In genomic region chr17:53792451-53792850, GRCh38 we compare ENCODE assay signal across 26 cellular contexts. TPM values are rescaled to one million over a fixed set of nuclear protein-coding genes. Genes with fewer than 3 reads are reported as not detected.
A peak's percentile ranks its signal among the peaks of the same experiment; 100 is the strongest.
DNase-seq lines count a peak whose midpoint lies in the region; ATAC-seq and TF ChIP-seq lines count a peak whose summit lies in the region.
"Had no signal": no experiment of that assay in that cellular context is flagged by ENCODE, and none has a peak within 500 bp of the region (broad histone marks: within the 10 kb centered on the region; RNA-seq: fewer than 3 reads in every experiment).

No MANE protein-coding gene starts in this region.

- no peaks in the 10 kb centered on the region for H3K27me3 Mint-ChIP-seq in stimulated activated naive B cell treated with anti-CD40 and anti-IgM and Interleukin-4, amounts not matched to agents 10 μg/mL and 1 μg/mL and 100 μg/mL, for 72 hours
- H3K27me3 Mint-ChIP-seq: CD4-positive, alpha-beta T cell; CD8-positive, alpha-beta memory T cell had no signal

- no peaks in the 10 kb centered on the region for H3K79me1 ChIP-seq in neuronal stem cell (ENCODE audit: low read depth, low read length)

- 0 out of 2 replicates have a peak, but pooled peaks have one; percentile 5 for TF ChIP-seq CTCF in WERI-Rb-1 (IDR thresholded peaks at IDR 0.05; ENCODE audit: low read depth, low read length)

- H2AK5ac ChIP-seq in neuronal stem cell (ENCODE audit: low read depth, low read length), result no peak overlapping the region

- no peak overlapping the region for H2BK12ac ChIP-seq in neuronal stem cell (ENCODE audit: low read length)

- no peaks in the 10 kb centered on the region for H3K27me3 ChIP-seq in WERI-Rb-1 (ENCODE audit: insufficient read depth, low read depth, severe bottlenecking)
- H3K27me3 ChIP-seq in neuronal stem cell (ENCODE audit: control insufficient read depth in 3 of 3, insufficient read depth in 3 of 3, low read depth in 1 of 3, low read length in 3 of 3), result no peaks in the 10 kb centered on the region
- no peaks in the 10 kb centered on the region for H3K27me3 ChIP-seq in skeletal muscle tissue (ENCODE audit: control insufficient read depth in 3 of 3, insufficient read depth in 3 of 3, low read length in 3 of 3)
- H3K27me3 ChIP-seq: BE2C; BLaER1 treated with 17β-estradiol and CSF1 and Interleukin-3, amounts not matched to agents 10 nM and 100 nM had no signal

- ATAC-seq in Right ventricle myocardium superior (ENCODE audit: poor library complexity) (no peak), HG03025 (IDR thresholded peaks at IDR 0.05; ENCODE audit: low FRiP score, unreplicated experiment) (no peak)
- ATAC-seq in stimulated activated naive B cell treated with anti-CD40 and anti-IgM and Interleukin-4, amounts not matched to agents 10 μg/mL and 1 μg/mL and 100 μg/mL, for 72 hours (replicated peaks), result no peak
- ATAC-seq: A549, GM12878 had no signal

- no peak overlapping the region for H2BK120ac ChIP-seq in neuronal stem cell (ENCODE audit: low read depth, low read length)

- H3K4me2 ChIP-seq in neuronal stem cell (ENCODE audit: insufficient read depth, low read length, poor library complexity, severe bottlenecking), result no peak overlapping the region
- H3K4me2 ChIP-seq: A549 had no signal

- H3K4me1 ChIP-seq in neuronal stem cell (ENCODE audit: control insufficient read depth in 2 of 2, insufficient read depth in 1 of 2, low read depth in 1 of 2, low read length in 2 of 2) (no peaks in the 10 kb centered on the region), skeletal muscle tissue (ENCODE audit: control insufficient read depth in 3 of 3, insufficient read depth in 3 of 3, low read length in 3 of 3) (peaks cover 10 to 36% (median 17%) of the 10 kb centered on the region in 3 donors)
- H3K4me1 ChIP-seq: A549, BE2C had no signal

- no peak overlapping the region for H3K14ac ChIP-seq in neuronal stem cell (ENCODE audit: low read length)

- H2BK15ac ChIP-seq in neuronal stem cell (ENCODE audit: low read length), result no peak overlapping the region

- DNase-seq in cardiac septum (ENCODE audit: low spot score), result peak; percentile 62
- DNase-seq in Right ventricle myocardium superior, result no peak
- DNase-seq in WERI-Rb-1, result no peak
- DNase-seq in neuronal stem cell (ENCODE audit: low spot score), result no peak
- no peak for DNase-seq in stimulated activated naive B cell treated with anti-CD40 and anti-IgM and Interleukin-4, amounts not matched to agents 10 μg/mL and 1 μg/mL and 100 μg/mL, for 72 hours
- no peak for DNase-seq in NCI-H226
- DNase-seq: 8988T; ACHN; AML-193; BE2C; CD4-positive, alpha-beta T cell; CD8-positive, alpha-beta memory T cell; DMS 273 treated with DMSO at 0.1 percent for 48 hours; DMS79; EL; GDM1; GM23248; H7; HCEC 1CT had no signal

- H3K27ac Mint-ChIP-seq in stimulated activated naive B cell treated with anti-CD40 and anti-IgM and Interleukin-4, amounts not matched to agents 10 μg/mL and 1 μg/mL and 100 μg/mL, for 72 hours, result no peak overlapping the region
- H3K27ac Mint-ChIP-seq: CD14-positive monocyte; CD4-positive, alpha-beta T cell; CD8-positive, alpha-beta memory T cell had no signal

- H3K4me3 Mint-ChIP-seq in stimulated activated naive B cell treated with anti-CD40 and anti-IgM and Interleukin-4, amounts not matched to agents 10 μg/mL and 1 μg/mL and 100 μg/mL, for 72 hours, result no peak overlapping the region
- H3K4me3 Mint-ChIP-seq: CD14-positive monocyte; CD4-positive, alpha-beta T cell; CD8-positive, alpha-beta memory T cell had no signal

- no peaks in the 10 kb centered on the region for H3K4me1 Mint-ChIP-seq in stimulated activated naive B cell treated with anti-CD40 and anti-IgM and Interleukin-4, amounts not matched to agents 10 μg/mL and 1 μg/mL and 100 μg/mL, for 72 hours
- H3K4me1 Mint-ChIP-seq: CD14-positive monocyte; CD8-positive, alpha-beta memory T cell had no signal

- H3K27ac ChIP-seq in WERI-Rb-1 (no peak overlapping the region), neuronal stem cell (replicated peaks; ENCODE audit: low read length) (no peak overlapping the region), skeletal muscle tissue (ENCODE audit: low read depth, low read length) (peak overlapping the region; percentile 57)
- H3K27ac ChIP-seq: A549; BLaER1 treated with 17β-estradiol and CSF1 and Interleukin-3, amounts not matched to agents 10 nM and 100 nM; GM23248 had no signal

- H3K23ac ChIP-seq in neuronal stem cell (ENCODE audit: low read depth, low read length, poor library complexity), result no peak overlapping the region

- no peaks in the 10 kb centered on the region for H3K9me3 ChIP-seq in WERI-Rb-1 (ENCODE audit: severe bottlenecking)
- H3K9me3 ChIP-seq in neuronal stem cell (replicated peaks in 1 of 2; ENCODE audit: control insufficient read depth in 2 of 2, insufficient read depth in 1 of 2, low read depth in 1 of 2, low read length in 2 of 2), result no peaks in the 10 kb centered on the region
- no peaks in the 10 kb centered on the region for H3K9me3 ChIP-seq in skeletal muscle tissue (ENCODE audit: control insufficient read depth in 3 of 3, low read length in 3 of 3)
- H3K9me3 ChIP-seq: A549; BE2C; BLaER1 treated with 17β-estradiol and CSF1 and Interleukin-3, amounts not matched to agents 10 nM and 100 nM had no signal

- H3K36me3 Mint-ChIP-seq in stimulated activated naive B cell treated with anti-CD40 and anti-IgM and Interleukin-4, amounts not matched to agents 10 μg/mL and 1 μg/mL and 100 μg/mL, for 72 hours, result no peaks in the 10 kb centered on the region
- H3K36me3 Mint-ChIP-seq: CD14-positive monocyte; CD8-positive, alpha-beta memory T cell had no signal

- H3K9ac ChIP-seq in neuronal stem cell (ENCODE audit: low read depth, low read length, poor library complexity) (no peak overlapping the region), skeletal muscle tissue (ENCODE audit: low read depth in 1 of 3, low read length in 3 of 3) (peak overlapping the region in 2 of 3 donors; percentile 25 to 46)
- H3K9ac ChIP-seq: BLaER1 treated with 17β-estradiol and CSF1 and Interleukin-3, amounts not matched to agents 10 nM and 100 nM; GM23248 had no signal

- H3K36me3 ChIP-seq in WERI-Rb-1 (no peaks in the 10 kb centered on the region), neuronal stem cell (replicated peaks in 1 of 2; ENCODE audit: control insufficient read depth in 2 of 2, insufficient read depth in 2 of 2, low read length in 2 of 2) (no peaks in the 10 kb centered on the region), skeletal muscle tissue (ENCODE audit: control insufficient read depth in 3 of 3, insufficient read depth in 3 of 3, low read length in 3 of 3) (no peaks in the 10 kb centered on the region)
- H3K36me3 ChIP-seq: BE2C; BLaER1 treated with 17β-estradiol and CSF1 and Interleukin-3, amounts not matched to agents 10 nM and 100 nM had no signal

- H3K4me3 ChIP-seq in WERI-Rb-1 (ENCODE audit: low read depth, low read length), result no peak overlapping the region
- no peak overlapping the region for H3K4me3 ChIP-seq in neuronal stem cell (ENCODE audit: low read length in 2 of 2)
- peak overlapping the region; percentile 25 to 59 (median 52) for H3K4me3 ChIP-seq in skeletal muscle tissue (ENCODE audit: low read length in 3 of 3)
- H3K4me3 ChIP-seq: A549; BLaER1 treated with 17β-estradiol and CSF1 and Interleukin-3, amounts not matched to agents 10 nM and 100 nM; GM12878; GM23248 had no signal

- H4K91ac ChIP-seq in neuronal stem cell (ENCODE audit: low read depth, low read length, poor library complexity), result no peak overlapping the region

- intact Hi-C loops in cardiac septum (cut with DNase I), result no loop called here
- intact Hi-C loops in Right ventricle myocardium superior (cut with DNase I), result no loop called here

- H2BK5ac ChIP-seq in neuronal stem cell (ENCODE audit: low read length), result no peak overlapping the region

- peaks cover 0 to 2% of the 10 kb centered on the region in 2 donors for H3K9me3 Mint-ChIP-seq in stimulated activated naive B cell treated with anti-CD40 and anti-IgM and Interleukin-4, amounts not matched to agents 10 μg/mL and 1 μg/mL and 100 μg/mL, for 72 hours

- H3K18ac ChIP-seq in neuronal stem cell (ENCODE audit: low read length), result peak overlapping the region; percentile 38

- no peak overlapping the region for H2AFZ ChIP-seq in neuronal stem cell (ENCODE audit: low read length)
- H2AFZ ChIP-seq: GM23248 had no signal

- H4K8ac ChIP-seq in neuronal stem cell (ENCODE audit: low read depth, low read length), result peak overlapping the region; percentile 43

- WGBS in neuronal stem cell (ENCODE audit: extremely low coverage in 2 of 2, insufficient read length in 2 of 2, insufficient replicate concordance in 1 of 2), 2 donors, result no CpG with 5 or more reads among the region's 5 CpGs

- no peak overlapping the region for H3K4ac ChIP-seq in neuronal stem cell (ENCODE audit: low read length)

RNA-seq across cellular contexts. Expression of gene KIF2B, which starts 30.3 kb away (rescaled TPM):
- total RNA-seq in cardiac septum, result not detected
- total RNA-seq in Right ventricle myocardium superior, result not detected
- polyA plus RNA-seq in neuronal stem cell (2013, experiment 1 of 2), result not detected
- not detected for polyA plus RNA-seq in neuronal stem cell (2013, experiment 2 of 2)
- total RNA-seq in skeletal muscle tissue, result not detected
- total RNA-seq: CD4-positive, alpha-beta T cell; CD8-positive, alpha-beta memory T cell; GM12878; GM23248; H1; H7 had no signal
- polyA plus RNA-seq: A549; CD14-positive monocyte; CD8-positive, alpha-beta memory T cell; GM12878; GM23248; H1 had no signal

Comparison
In these comparisons a context has a peak if more than half of its experiments do, and no peak if none do; other contexts are left out.
1. H3K4me3 ChIP-seq: peak in skeletal muscle tissue (3 of 3); none in WERI-Rb-1 (single experiment) and neuronal stem cell (0 of 2).